ENCODE assay signal across 8 cellular contexts in the genomic region with DNA sequence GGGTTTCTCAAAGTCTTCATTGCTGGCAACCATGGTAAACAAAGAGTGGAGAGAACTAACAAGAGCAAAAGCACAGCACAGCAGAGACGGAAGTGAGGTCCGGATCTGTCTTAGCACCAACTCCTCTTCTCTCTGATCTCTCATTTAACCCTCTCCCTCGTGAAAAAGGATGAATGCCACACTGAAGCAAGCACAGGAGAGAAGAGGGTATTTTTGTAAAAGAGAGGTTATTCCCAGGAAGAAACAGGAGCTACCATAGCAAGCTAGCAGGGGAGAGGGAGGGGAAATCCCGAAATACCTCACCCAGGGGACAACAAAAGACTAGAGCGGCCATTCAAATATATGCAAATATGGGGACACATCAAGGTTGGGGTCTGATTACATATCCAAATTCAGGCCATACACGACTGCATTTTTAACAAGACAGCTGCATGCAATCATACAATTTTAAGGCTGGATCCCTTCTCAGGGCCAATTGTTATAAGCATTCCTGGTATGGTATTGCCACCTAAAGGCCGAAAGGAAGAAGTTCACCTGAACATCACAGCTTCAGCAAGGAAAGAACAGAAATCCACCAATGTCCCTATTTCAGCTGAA.
DNase-seq lines count a peak whose midpoint lies in the region; ATAC-seq lines count a peak whose summit lies in the region.

No MANE protein-coding gene starts in this region.

- peaks cover 15% of the 10 kb centered on the region for H3K4me1 ChIP-seq in adipocyte (ENCODE audit: control insufficient read depth, insufficient read depth, low read length)

- peaks cover 5% of the 10 kb centered on the region for H3K36me3 ChIP-seq in adipocyte (ENCODE audit: control insufficient read depth, insufficient read depth, low read length, severe bottlenecking)

- H3K9ac ChIP-seq in adipocyte (ENCODE audit: low read length), result peak overlapping the region; percentile 37

- peaks cover 9% of the 10 kb centered on the region for H3K9me3 ChIP-seq in adipocyte (ENCODE audit: control insufficient read depth, low read length)

- DNase-seq in DMS53 (lab: John Stamatoyannopoulos, UW) (peak; percentile 74), NCI-H2196 treated with DMSO at 0.1 percent for 48 hours (lab: John Stamatoyannopoulos, UW; ENCODE audit: unreplicated experiment) (peak; percentile 7), adipocyte (ENCODE audit: low read depth) (peak; percentile 71), iPS-NIHi7 (ENCODE audit: extremely low spot score) (peak; percentile 61), superior temporal gyrus (ENCODE audit: extremely low spot score) (peak; percentile 69), COLO668 (lab: John Stamatoyannopoulos, UW; ENCODE audit: unreplicated experiment) (no peak)

- ATAC-seq in GM18907 (IDR thresholded peaks at IDR 0.05; ENCODE audit: unreplicated experiment) (peak; percentile 58), HG03159 (IDR thresholded peaks at IDR 0.05; ENCODE audit: unreplicated experiment) (peak; percentile 71)

- H3K27me3 ChIP-seq in adipocyte (replicated peaks; ENCODE audit: control insufficient read depth, insufficient read depth, low read length), result peaks cover 13% of the 10 kb centered on the region

- no peak overlapping the region for H3K4me3 ChIP-seq in adipocyte (ENCODE audit: low read length)
